ENCODE assay signal across 8 cellular contexts in the genomic region with DNA sequence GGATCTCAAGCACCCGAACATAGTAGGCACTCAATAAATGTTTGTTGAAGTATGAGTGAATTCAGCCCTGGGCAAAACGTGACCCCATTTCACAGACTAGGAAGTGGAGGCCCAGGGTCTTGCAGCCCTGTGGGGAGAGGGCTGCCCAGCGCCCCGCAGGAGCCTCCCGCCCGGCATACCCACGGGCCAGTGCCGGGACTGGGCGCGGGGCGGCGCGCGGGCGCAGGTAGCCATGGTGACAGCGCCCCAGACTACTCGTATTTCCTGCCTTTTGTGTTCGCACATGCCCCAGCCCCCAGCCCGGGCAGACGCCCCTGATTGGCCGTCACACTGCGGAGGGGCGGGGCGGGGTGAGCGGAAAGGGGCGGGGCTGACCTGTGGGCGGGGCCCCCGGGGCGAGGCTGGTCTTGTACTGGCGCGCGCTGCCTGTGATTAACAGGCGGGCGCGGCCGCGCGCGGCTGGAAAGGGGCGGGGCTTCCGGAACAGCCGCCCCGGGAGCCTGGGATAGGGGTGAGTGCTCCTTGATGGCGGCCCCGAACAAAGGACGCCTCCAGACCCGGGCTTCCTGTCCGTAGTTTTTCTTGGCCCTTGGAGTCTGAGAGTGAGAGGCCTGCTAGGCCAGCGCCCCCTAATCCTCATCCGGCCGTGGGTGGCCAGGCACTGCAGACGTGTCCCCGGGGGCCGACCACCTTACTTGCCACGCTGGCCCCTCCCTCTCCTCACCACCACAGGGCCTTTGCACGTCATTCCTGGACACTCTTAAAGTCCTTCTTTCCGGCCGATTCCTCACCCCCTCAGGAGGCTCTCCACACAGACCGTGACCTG.
DNase-seq lines count a peak whose midpoint lies in the region; ATAC-seq and TF ChIP-seq lines count a peak whose summit lies in the region.

No MANE protein-coding gene starts in this region.

- no peaks in the 10 kb centered on the region for H3K36me3 ChIP-seq in colonic mucosa

- no peaks in the 10 kb centered on the region for H3K9me3 ChIP-seq in colonic mucosa

- peaks cover 44% of the 10 kb centered on the region for H3K4me1 Mint-ChIP-seq in activated CD4-positive, alpha-beta T cell treated with anti-CD3 and anti-CD28 coated beads, Interleukin-2, amount 10 ng/mL, durations not matched to agents 24 days and 14 days

- H3K9ac ChIP-seq in colonic mucosa (ENCODE audit: low read depth in 2 of 2, low read length in 2 of 2) = peak overlapping the region; percentile 69 to 79

- H3K27ac ChIP-seq in colonic mucosa = peak overlapping the region; percentile 50

- no peaks in the 10 kb centered on the region for H3K27me3 Mint-ChIP-seq in activated CD4-positive, alpha-beta T cell treated with anti-CD3 and anti-CD28 coated beads, Interleukin-2, amount 10 ng/mL, durations not matched to agents 24 days and 14 days

- peak; percentile 94 for DNase-seq in ACHN
- DNase-seq in NCI-H510A (lab: John Stamatoyannopoulos, UW) = peak; percentile 89
- peak; percentile 99 for DNase-seq in activated CD4-positive, alpha-beta T cell treated with anti-CD3 and anti-CD28 coated beads, Interleukin-2, amount 10 ng/mL, durations not matched to agents 24 days and 14 days
- peak; percentile 98 for DNase-seq in colonic mucosa
- peak; percentile 98 for DNase-seq in left kidney (ENCODE audit: low read depth, low spot score)
- peak; percentile 97 for DNase-seq in stimulated activated CD4-positive, alpha-beta T cell treated with anti-CD3 and anti-CD28 coated beads, Interleukin-1b, Interleukin-23, amount 100 ng/mL, for 4 hours (ENCODE audit: low read depth in 2 of 2)

- peak overlapping the region; percentile 95 for H3K27ac Mint-ChIP-seq in activated CD4-positive, alpha-beta T cell treated with anti-CD3 and anti-CD28 coated beads, Interleukin-2, amount 10 ng/mL, durations not matched to agents 24 days and 14 days

- H3K4me3 ChIP-seq in colonic mucosa = peak overlapping the region; percentile 48

- H3K4me1 ChIP-seq in colonic mucosa = peaks cover 12% of the 10 kb centered on the region

- in situ Hi-C loops in ACHN (cut with HindIII; ENCODE audit: low pct_ligation_motif_present, low pct_unique_long_range_greater_than_20kb, low sequenced_read_pairs) = no loop called here

- TF ChIP-seq CTCF in colonic mucosa (IDR thresholded peaks at IDR 0.05) = no peak

- peaks cover 1% of the 10 kb centered on the region for H3K36me3 Mint-ChIP-seq in activated CD4-positive, alpha-beta T cell treated with anti-CD3 and anti-CD28 coated beads, Interleukin-2, amount 10 ng/mL, durations not matched to agents 24 days and 14 days (ENCODE audit: low read depth)

- intact Hi-C loops in activated CD4-positive, alpha-beta T cell treated with anti-CD3 and anti-CD28 coated beads, Interleukin-2, amount 10 ng/mL, durations not matched to agents 24 days and 14 days (cut with micrococcal nuclease) = loop anchor here (1.0 to 5.0 kb wide), 7 partner anchors 31 to 287 kb away; a partner anchor contains a TSS
- intact Hi-C loops in colonic mucosa (cut with DNase I) = no loop called here

- H3K9me3 Mint-ChIP-seq in activated CD4-positive, alpha-beta T cell treated with anti-CD3 and anti-CD28 coated beads, Interleukin-2, amount 10 ng/mL, durations not matched to agents 24 days and 14 days = no peaks in the 10 kb centered on the region

- ATAC-seq in GM18870 (IDR thresholded peaks at IDR 0.05; ENCODE audit: unreplicated experiment) (peak; percentile 59), HG03103 (IDR thresholded peaks at IDR 0.05; ENCODE audit: low read depth, unreplicated experiment) (peak; percentile 75)

- H3K27me3 ChIP-seq in colonic mucosa = no peaks in the 10 kb centered on the region

- peak overlapping the region; percentile 93 for H3K4me3 Mint-ChIP-seq in activated CD4-positive, alpha-beta T cell treated with anti-CD3 and anti-CD28 coated beads, Interleukin-2, amount 10 ng/mL, durations not matched to agents 24 days and 14 days

Comparison
In these comparisons a context has a peak if more than half of its experiments do, and no peak if none do; other contexts are left out.
1. Peak in every context shown above with its lines: DNase-seq, ATAC-seq, H3K4me3 ChIP-seq and H3K27ac ChIP-seq.